ENCODE assay signal across 6 cellular contexts in genomic region chr12:27995406-27995805, GRCh38. TPM values are rescaled to one million over a fixed set of nuclear protein-coding genes. Genes with fewer than 3 reads are reported as not detected.
"Had no signal": no experiment of that assay in that cellular context is flagged by ENCODE, and none has a peak within 500 bp of the region (broad histone marks: within the 10 kb centered on the region; RNA-seq: fewer than 3 reads in every experiment).

No MANE protein-coding gene starts in this region.

- H2AFZ ChIP-seq: GM23248 had no signal

- DNase-seq: GM23248, H9, HCEC 1CT, IMR-90 had no signal

- H3K4me3 ChIP-seq: GM23248, K562 had no signal

- H3K27ac ChIP-seq: GM23248 had no signal

- ATAC-seq: K562 had no signal

- H3K27ac Mint-ChIP-seq: H9 had no signal

- H3K4me3 Mint-ChIP-seq: H9 had no signal

RNA-seq across cellular contexts. Expression of gene PTHLH, which starts 22.9 kb away (rescaled TPM):
- total RNA-seq: H1 had no signal
